Comparison of ENCODE assay signal across 10 cellular contexts in the genomic region with DNA sequence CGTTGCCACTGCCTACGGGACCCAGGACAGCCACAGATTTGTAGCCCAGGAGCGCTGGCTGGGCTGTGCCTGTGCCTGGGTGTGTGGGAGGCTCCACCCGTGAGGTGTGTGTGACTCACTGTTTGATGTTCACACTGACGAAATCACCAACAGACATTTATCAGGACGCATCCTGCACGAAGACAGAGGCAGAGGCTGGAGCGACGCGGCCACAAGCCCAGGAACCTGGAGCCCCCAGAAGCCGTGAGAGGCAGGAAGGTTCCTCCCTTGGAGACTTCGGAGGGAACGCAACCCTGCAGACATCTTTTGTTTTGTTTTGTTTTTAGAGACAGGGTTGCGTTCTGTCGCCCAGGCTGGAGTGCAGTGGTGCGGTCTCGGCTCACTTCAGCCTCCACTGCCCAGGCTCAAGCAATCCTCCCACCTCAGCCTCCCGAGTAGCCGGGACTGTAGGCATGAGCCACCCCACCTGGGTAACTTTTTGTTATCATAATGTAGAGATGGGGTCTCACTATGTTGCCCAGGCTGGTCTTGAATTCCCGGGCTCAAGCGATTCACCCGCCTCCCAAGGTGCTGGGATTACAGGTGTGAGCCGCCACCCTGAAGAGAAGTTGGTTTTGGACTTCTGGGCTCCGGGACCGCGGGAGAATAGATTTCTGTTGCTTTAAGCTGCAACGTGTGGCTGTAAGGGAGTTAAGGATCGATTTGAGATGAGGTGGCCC. TPM values are rescaled to one million over a fixed set of nuclear protein-coding genes. Genes with fewer than 3 reads are reported as not detected.
DNase-seq lines count a peak whose midpoint lies in the region; ATAC-seq, FAIRE-seq and TF ChIP-seq lines count a peak whose summit lies in the region.
"Had no signal": no experiment of that assay in that cellular context is flagged by ENCODE, and none has a peak within 500 bp of the region (broad histone marks: within the 10 kb centered on the region; RNA-seq: fewer than 3 reads in every experiment).

No MANE protein-coding gene starts in this region.

- no peak overlapping the region for H3K27ac ChIP-seq in GM23248
- no peak overlapping the region for H3K27ac ChIP-seq in brain microvascular endothelial cell
- no peak overlapping the region for H3K27ac ChIP-seq in small intestine (ENCODE audit: low read depth in 1 of 2, low read length in 1 of 2)
- H3K27ac ChIP-seq: thyroid gland had no signal

- DNase-seq in GM23248 (peak; percentile 67), brain microvascular endothelial cell (peak; percentile 31), small intestine (peak; percentile 21), NCI-H2227 (lab: John Stamatoyannopoulos, UW; ENCODE audit: unreplicated experiment) (no peak), NCI-H345 (lab: John Stamatoyannopoulos, UW) (no peak), NAMALWA (ENCODE audit: low spot score) (no peak)
- DNase-seq: central memory CD4-positive, alpha-beta T cell; thyroid gland had no signal

- no peak for FAIRE-seq in small intestine (lab: Jason Lieb, UNC)

- H3K27me3 ChIP-seq in GM23248 (replicated peaks; ENCODE audit: insufficient read depth): no peaks in the 10 kb centered on the region
- H3K27me3 ChIP-seq in brain microvascular endothelial cell (replicated peaks): no peaks in the 10 kb centered on the region
- H3K27me3 ChIP-seq in small intestine (ENCODE audit: control insufficient read depth in 2 of 2, insufficient read depth in 2 of 2, low read length in 2 of 2): no peaks in the 10 kb centered on the region
- H3K27me3 ChIP-seq: thyroid gland had no signal

- H3K36me3 ChIP-seq in GM23248 (ENCODE audit: low read depth): no peaks in the 10 kb centered on the region
- H3K36me3 ChIP-seq in brain microvascular endothelial cell (replicated peaks): peaks cover 10% of the 10 kb centered on the region
- no peaks in the 10 kb centered on the region for H3K36me3 ChIP-seq in small intestine (ENCODE audit: control insufficient read depth in 2 of 2, insufficient read depth in 2 of 2, low read length in 2 of 2)
- H3K36me3 ChIP-seq: thyroid gland had no signal

- H3K79me2 ChIP-seq in GM23248 (ENCODE audit: insufficient read depth): peaks cover 78% of the 10 kb centered on the region

- H2AFZ ChIP-seq in GM23248: no peak overlapping the region

- no peak overlapping the region for H3K9ac ChIP-seq in GM23248

- H3K4me1 ChIP-seq in GM23248 (ENCODE audit: insufficient read depth) (peaks cover 7% of the 10 kb centered on the region; the same call in 1 of the 2 replicates), small intestine (ENCODE audit: control insufficient read depth in 2 of 2, insufficient read depth in 1 of 2, low read depth in 1 of 2, low read length in 1 of 2) (no peaks in the 10 kb centered on the region)
- H3K4me1 ChIP-seq: thyroid gland had no signal

- no peak for TF ChIP-seq CTCF in brain microvascular endothelial cell (IDR thresholded peaks at IDR 0.05; ENCODE audit: low read depth, low read length, missing control alignments)

- H3K4me3 ChIP-seq in GM23248 (no peak overlapping the region), brain microvascular endothelial cell (ENCODE audit: low read depth, low read length) (no peak overlapping the region), small intestine (ENCODE audit: low read depth in 1 of 2, low read length in 2 of 2) (no peak overlapping the region)
- H3K4me3 ChIP-seq: thyroid gland had no signal

- H3K9me3 ChIP-seq in GM23248 (ENCODE audit: low read depth): no peaks in the 10 kb centered on the region
- H3K9me3 ChIP-seq in small intestine (ENCODE audit: control insufficient read depth, low read depth): no peaks in the 10 kb centered on the region
- H3K9me3 ChIP-seq: thyroid gland had no signal

- WGBS in GM23248 (ENCODE audit: low coverage in 1 of 2, low lambda C conversion rate in 2 of 2, missing lambda C conversion rate in 2 of 2), 2 experiments: 84 to 85% methylated on average over 28 of the region's 28 CpGs
- WGBS in small intestine, 3 donors: 70 to 79% (median 72%) methylated on average over 28 of the region's 28 CpGs

- H4K20me1 ChIP-seq in GM23248 (ENCODE audit: insufficient read depth): no peaks in the 10 kb centered on the region

- no peak overlapping the region for H3K4me2 ChIP-seq in GM23248 (ENCODE audit: unreplicated experiment)

- in situ Hi-C loops in GM23248 (cut with MboI) (no loop called here), brain microvascular endothelial cell (cut with HindIII; ENCODE audit: low pct_ligation_motif_present, low sequenced_read_pairs) (no loop called here)

- H3K9me2 ChIP-seq in GM23248 (ENCODE audit: insufficient read depth): no peaks in the 10 kb centered on the region

- ATAC-seq in GM21390 (IDR thresholded peaks at IDR 0.05; ENCODE audit: unreplicated experiment): no peak

- no peaks in the 10 kb centered on the region for H3F3A ChIP-seq in GM23248 (ENCODE audit: insufficient read depth)

TF ChIP-seq in PFSK-1, 5 proteins besides CTCF, POLR2A, EP300 and RAD21:
- peak; percentile 32 for TF ChIP-seq FOXP2 (optimal IDR thresholded peaks at IDR 0.05; ENCODE audit: borderline replicate concordance, extremely low read depth, extremely low read length, insufficient read depth)
- TF ChIP-seq, protein P1, sequence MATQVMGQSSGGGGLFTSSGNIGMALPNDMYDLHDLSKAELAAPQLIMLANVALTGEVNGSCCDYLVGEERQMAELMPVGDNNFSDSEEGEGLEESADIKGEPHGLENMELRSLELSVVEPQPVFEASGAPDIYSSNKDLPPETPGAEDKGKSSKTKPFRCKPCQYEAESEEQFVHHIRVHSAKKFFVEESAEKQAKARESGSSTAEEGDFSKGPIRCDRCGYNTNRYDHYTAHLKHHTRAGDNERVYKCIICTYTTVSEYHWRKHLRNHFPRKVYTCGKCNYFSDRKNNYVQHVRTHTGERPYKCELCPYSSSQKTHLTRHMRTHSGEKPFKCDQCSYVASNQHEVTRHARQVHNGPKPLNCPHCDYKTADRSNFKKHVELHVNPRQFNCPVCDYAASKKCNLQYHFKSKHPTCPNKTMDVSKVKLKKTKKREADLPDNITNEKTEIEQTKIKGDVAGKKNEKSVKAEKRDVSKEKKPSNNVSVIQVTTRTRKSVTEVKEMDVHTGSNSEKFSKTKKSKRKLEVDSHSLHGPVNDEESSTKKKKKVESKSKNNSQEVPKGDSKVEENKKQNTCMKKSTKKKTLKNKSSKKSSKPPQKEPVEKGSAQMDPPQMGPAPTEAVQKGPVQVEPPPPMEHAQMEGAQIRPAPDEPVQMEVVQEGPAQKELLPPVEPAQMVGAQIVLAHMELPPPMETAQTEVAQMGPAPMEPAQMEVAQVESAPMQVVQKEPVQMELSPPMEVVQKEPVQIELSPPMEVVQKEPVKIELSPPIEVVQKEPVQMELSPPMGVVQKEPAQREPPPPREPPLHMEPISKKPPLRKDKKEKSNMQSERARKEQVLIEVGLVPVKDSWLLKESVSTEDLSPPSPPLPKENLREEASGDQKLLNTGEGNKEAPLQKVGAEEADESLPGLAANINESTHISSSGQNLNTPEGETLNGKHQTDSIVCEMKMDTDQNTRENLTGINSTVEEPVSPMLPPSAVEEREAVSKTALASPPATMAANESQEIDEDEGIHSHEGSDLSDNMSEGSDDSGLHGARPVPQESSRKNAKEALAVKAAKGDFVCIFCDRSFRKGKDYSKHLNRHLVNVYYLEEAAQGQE (IDR thresholded peaks at IDR 0.05; ENCODE audit: insufficient read depth in 1 of 2, low read depth in 2 of 2, low read length in 2 of 2): no peak
TF ChIP-seq in PFSK-1: peak in this region for 1.

RNA-seq across cellular contexts. Expression of gene WDR18, which starts 25.0 kb away (rescaled TPM):
- total RNA-seq in GM23248 (2014; rRNA removed; shearing (Covaris generic)): 63.5 and 83.4 TPM in 2 replicates
- polyA plus RNA-seq in GM23248 (2016; fragmentation: Nextera tagmentation; extraction: Ambion mirVana): 143 and 157 TPM in 2 replicates
- 196 TPM for polyA plus RNA-seq in PFSK-1 (2012; ENCODE audit: insufficient read length, low read depth)
- polyA plus RNA-seq in small intestine: 10 to 100 TPM; 56.2 to 70.8 (median 58.8) TPM

RNA-seq across cellular contexts. Expression of gene ARID3A, which starts 33.3 kb away (rescaled TPM):
- 6.7 and 8.5 TPM in 2 replicates for total RNA-seq in GM23248 (2014; rRNA removed; shearing (Covaris generic))
- polyA plus RNA-seq in GM23248 (2016; fragmentation: Nextera tagmentation; extraction: Ambion mirVana): 2.4 and 2.8 TPM in 2 replicates
- polyA plus RNA-seq in PFSK-1 (2012; ENCODE audit: insufficient read length, low read depth): 33.9 TPM
- 1 to 10 TPM; 1.3 to 6.2 (median 3.4) TPM for polyA plus RNA-seq in small intestine

RNA-seq across cellular contexts. Expression of gene GRIN3B, which starts 41.1 kb away (rescaled TPM):
- 0.25 and 0.54 TPM in 2 replicates for total RNA-seq in GM23248 (2014; rRNA removed; shearing (Covaris generic))
- polyA plus RNA-seq in GM23248 (2016; fragmentation: Nextera tagmentation; extraction: Ambion mirVana) (not detected in 2 replicates), small intestine (under 1 TPM in 1 of 3 donors, not detected in 2; 0.10 TPM)
- polyA plus RNA-seq in PFSK-1 (2012; ENCODE audit: insufficient read length, low read depth): 0.58 TPM

RNA-seq across cellular contexts. Expression of gene KISS1R, which starts 42.0 kb away (rescaled TPM):
- not detected in 2 replicates for total RNA-seq in GM23248 (2014; rRNA removed; shearing (Covaris generic))
- polyA plus RNA-seq in GM23248 (2016; fragmentation: Nextera tagmentation; extraction: Ambion mirVana) (not detected in 2 replicates), small intestine (under 1 TPM in 1 of 3 donors, not detected in 2; 0.55 TPM)
- polyA plus RNA-seq in PFSK-1 (2012; ENCODE audit: insufficient read length, low read depth): 0.61 TPM
- total RNA-seq: thyroid gland had no signal

RNA-seq across cellular contexts. Expression of gene R3HDM4, which starts 46.1 kb away (rescaled TPM):
- total RNA-seq in GM23248 (2014; rRNA removed; shearing (Covaris generic)): 41.6 and 50.9 TPM in 2 replicates
- 52.7 and 58.1 TPM in 2 replicates for polyA plus RNA-seq in GM23248 (2016; fragmentation: Nextera tagmentation; extraction: Ambion mirVana)
- polyA plus RNA-seq in PFSK-1 (2012; ENCODE audit: insufficient read length, low read depth): 79.7 TPM
- 10 to 100 TPM; 29.5 to 52.7 (median 45.4) TPM for polyA plus RNA-seq in small intestine

Comparison
In these comparisons a context has a peak if more than half of its experiments do, and no peak if none do; other contexts are left out.
1. DNase-seq: peak in GM23248 (single experiment), brain microvascular endothelial cell (single experiment) and small intestine (single experiment); none in NCI-H2227 (single experiment), NCI-H345 (single experiment) and NAMALWA (single experiment).